Comparison of ENCODE assay signal across 1 cellular context in genomic region chr2:157264099-157264498, GRCh38.
TF ChIP-seq lines count a peak whose summit lies in the region.

No MANE protein-coding gene starts in this region.

TF ChIP-seq in IMR-90, 13 proteins besides CTCF, POLR2A, EP300 and RAD21:
- no peak for TF ChIP-seq MAZ (IDR thresholded peaks at IDR 0.05; ENCODE audit: borderline replicate concordance, low read depth, low read length)
- no peak for TF ChIP-seq FOS (IDR thresholded peaks at IDR 0.05; ENCODE audit: low read depth, low read length)
- TF ChIP-seq NFE2L2 (IDR thresholded peaks at IDR 0.05; ENCODE audit: low read depth, low read length): no peak
- no peak for TF ChIP-seq RFX5 (IDR thresholded peaks at IDR 0.05; ENCODE audit: low read depth, low read length)
- TF ChIP-seq RCOR1 (IDR thresholded peaks at IDR 0.05; ENCODE audit: insufficient replicate concordance, low read length): no peak
- TF ChIP-seq BHLHE40 (IDR thresholded peaks at IDR 0.05; ENCODE audit: low read depth, low read length): no peak
- TF ChIP-seq SMC3 (IDR thresholded peaks at IDR 0.05; ENCODE audit: low read depth, low read length): no peak
- TF ChIP-seq CHD1 (IDR thresholded peaks at IDR 0.05; ENCODE audit: low read depth, low read length): no peak
- TF ChIP-seq MXI1 (IDR thresholded peaks at IDR 0.05; ENCODE audit: borderline replicate concordance, low read depth, low read length): no peak
- TF ChIP-seq USF2 (IDR thresholded peaks at IDR 0.05; ENCODE audit: low read depth, low read length): no peak
- TF ChIP-seq MAFK (IDR thresholded peaks at IDR 0.05; ENCODE audit: low read depth, low read length): no peak
- TF ChIP-seq CEBPB (IDR thresholded peaks at IDR 0.05; ENCODE audit: low read depth, low read length): no peak
- no peak for TF ChIP-seq ELK1 (IDR thresholded peaks at IDR 0.05; ENCODE audit: borderline replicate concordance, low read depth, low read length)
